In the genomic region with DNA sequence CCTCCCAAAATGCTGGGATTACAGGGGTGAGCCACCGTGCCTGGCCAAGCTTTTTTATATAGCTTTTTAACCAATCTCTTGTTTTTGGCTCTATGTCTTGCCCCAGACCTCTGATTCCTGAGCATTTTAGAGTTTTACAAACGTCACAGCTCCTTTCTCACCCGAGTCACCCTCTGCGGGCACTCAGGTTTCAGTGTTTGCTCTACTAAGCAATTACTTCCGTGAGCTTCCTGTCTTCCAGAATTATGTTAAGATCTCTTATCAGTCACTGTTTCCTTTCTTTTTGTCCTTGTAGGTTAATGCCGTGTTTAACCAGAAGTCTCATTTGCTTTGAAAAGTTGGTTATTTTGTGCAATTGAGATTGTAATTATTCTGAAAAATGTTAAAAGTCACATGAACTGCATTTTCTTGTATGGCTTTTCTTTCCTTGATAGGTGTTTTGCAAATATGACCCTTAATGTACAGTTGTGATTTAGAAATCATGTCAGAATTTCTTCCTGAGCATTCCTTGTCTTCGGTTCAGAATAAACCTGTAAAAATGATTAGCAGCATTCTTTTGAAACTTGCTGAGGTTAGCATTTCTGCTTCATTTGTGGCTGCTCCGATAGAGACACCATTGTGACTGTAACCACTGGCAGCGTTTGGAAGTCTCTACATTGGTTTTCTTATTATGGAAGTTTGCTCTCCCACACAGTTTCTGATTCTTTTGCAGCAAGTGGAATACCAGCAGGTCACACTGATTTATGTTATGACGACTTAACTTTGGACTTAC, we compare ENCODE assay signal across 12 cellular contexts. TPM values are rescaled to one million over a fixed set of nuclear protein-coding genes. Genes with fewer than 3 reads are reported as not detected.
DNase-seq lines count a peak whose midpoint lies in the region; ATAC-seq and TF ChIP-seq lines count a peak whose summit lies in the region.
"Had no signal": no experiment of that assay in that cellular context is flagged by ENCODE, and none has a peak within 500 bp of the region (broad histone marks: within the 10 kb centered on the region; RNA-seq: fewer than 3 reads in every experiment).

No MANE protein-coding gene starts in this region.

- peak overlapping the region; percentile 79 for H3K27ac Mint-ChIP-seq in activated CD4-positive, alpha-beta T cell treated with anti-CD3 and anti-CD28 coated beads, Interleukin-2, amount 10 ng/mL, durations not matched to agents 24 days and 14 days
- H3K27ac Mint-ChIP-seq in activated naive CD8-positive, alpha-beta T cell treated with anti-CD3 and anti-CD28 coated beads, Interleukin-2, amount 10 ng/mL, durations not matched to agents 7 days and 5 days = peak overlapping the region; percentile 86
- peak overlapping the region; percentile 34 for H3K27ac Mint-ChIP-seq in progenitor cell of endocrine pancreas

- H3K4me3 Mint-ChIP-seq in activated CD4-positive, alpha-beta T cell treated with anti-CD3 and anti-CD28 coated beads, Interleukin-2, amount 10 ng/mL, durations not matched to agents 24 days and 14 days = peak overlapping the region; percentile 57
- H3K4me3 Mint-ChIP-seq in activated naive CD8-positive, alpha-beta T cell treated with anti-CD3 and anti-CD28 coated beads, Interleukin-2, amount 10 ng/mL, durations not matched to agents 7 days and 5 days = peak overlapping the region; percentile 78
- no peak overlapping the region for H3K4me3 Mint-ChIP-seq in progenitor cell of endocrine pancreas (ENCODE audit: low read depth)

- H3K9me3 Mint-ChIP-seq in activated CD4-positive, alpha-beta T cell treated with anti-CD3 and anti-CD28 coated beads, Interleukin-2, amount 10 ng/mL, durations not matched to agents 24 days and 14 days = no peaks in the 10 kb centered on the region
- no peaks in the 10 kb centered on the region for H3K9me3 Mint-ChIP-seq in activated naive CD8-positive, alpha-beta T cell treated with anti-CD3 and anti-CD28 coated beads, Interleukin-2, amount 10 ng/mL, durations not matched to agents 7 days and 5 days
- no peaks in the 10 kb centered on the region for H3K9me3 Mint-ChIP-seq in progenitor cell of endocrine pancreas (ENCODE audit: low read depth)

- intact Hi-C loops in activated CD4-positive, alpha-beta T cell treated with anti-CD3 and anti-CD28 coated beads, Interleukin-2, amount 10 ng/mL, durations not matched to agents 24 days and 14 days (cut with micrococcal nuclease) = loop anchor here (1.0 to 2.0 kb wide), 2 partner anchors 11 to 35 kb away; partner anchors contain the start of gene SUPV3L1

- peaks cover 6% of the 10 kb centered on the region for H3K36me3 Mint-ChIP-seq in activated CD4-positive, alpha-beta T cell treated with anti-CD3 and anti-CD28 coated beads, Interleukin-2, amount 10 ng/mL, durations not matched to agents 24 days and 14 days (ENCODE audit: low read depth)
- peaks cover 3% of the 10 kb centered on the region for H3K36me3 Mint-ChIP-seq in activated naive CD8-positive, alpha-beta T cell treated with anti-CD3 and anti-CD28 coated beads, Interleukin-2, amount 10 ng/mL, durations not matched to agents 7 days and 5 days
- no peaks in the 10 kb centered on the region for H3K36me3 Mint-ChIP-seq in progenitor cell of endocrine pancreas (ENCODE audit: insufficient read depth)

- peak overlapping the region; percentile 65 for H3K4me2 ChIP-seq in Loucy (ENCODE audit: low read depth, low read length, poor library complexity, severe bottlenecking)

- H3K9ac ChIP-seq in Loucy (ENCODE audit: low read depth, low read length, poor library complexity, severe bottlenecking) = no peak overlapping the region

- no peaks in the 10 kb centered on the region for H3F3A ChIP-seq in Loucy (ENCODE audit: low read depth)

- H3K4me1 Mint-ChIP-seq in activated CD4-positive, alpha-beta T cell treated with anti-CD3 and anti-CD28 coated beads, Interleukin-2, amount 10 ng/mL, durations not matched to agents 24 days and 14 days = peaks cover 39% of the 10 kb centered on the region
- H3K4me1 Mint-ChIP-seq in activated naive CD8-positive, alpha-beta T cell treated with anti-CD3 and anti-CD28 coated beads, Interleukin-2, amount 10 ng/mL, durations not matched to agents 7 days and 5 days = peaks cover 31% of the 10 kb centered on the region
- H3K4me1 Mint-ChIP-seq in progenitor cell of endocrine pancreas (ENCODE audit: low read depth) = peaks cover 13% of the 10 kb centered on the region

- no peak overlapping the region for H2AFZ ChIP-seq in Loucy (ENCODE audit: low read length)

- no peaks in the 10 kb centered on the region for H3K79me2 ChIP-seq in Loucy (ENCODE audit: insufficient read depth, low read length)

- no peaks in the 10 kb centered on the region for H3K36me3 ChIP-seq in Loucy (ENCODE audit: insufficient read depth, low read length)

- H3K27me3 ChIP-seq in Loucy (ENCODE audit: insufficient read depth, low read length, poor library complexity, severe bottlenecking) = no peaks in the 10 kb centered on the region
- H3K27me3 ChIP-seq: body of pancreas had no signal

- no peaks in the 10 kb centered on the region for H3K9me2 ChIP-seq in Loucy (replicated peaks; ENCODE audit: low read depth, low read length)

- no peaks in the 10 kb centered on the region for H4K20me1 ChIP-seq in Loucy (ENCODE audit: insufficient read depth, low read length, poor library complexity, severe bottlenecking)

- H3K9me3 ChIP-seq in Loucy (ENCODE audit: insufficient read depth, low read depth, low read length) = no peaks in the 10 kb centered on the region
- H3K9me3 ChIP-seq: body of pancreas had no signal

- TF ChIP-seq CTCF in Loucy (conservative IDR thresholded peaks at IDR 0.05; ENCODE audit: low read length) = no peak
- TF ChIP-seq CTCF in progenitor cell of endocrine pancreas (IDR thresholded peaks at IDR 0.05; ENCODE audit: unreplicated experiment) = no peak

- H3K27me3 Mint-ChIP-seq in activated CD4-positive, alpha-beta T cell treated with anti-CD3 and anti-CD28 coated beads, Interleukin-2, amount 10 ng/mL, durations not matched to agents 24 days and 14 days = no peaks in the 10 kb centered on the region
- peaks cover 10% of the 10 kb centered on the region for H3K27me3 Mint-ChIP-seq in activated naive CD8-positive, alpha-beta T cell treated with anti-CD3 and anti-CD28 coated beads, Interleukin-2, amount 10 ng/mL, durations not matched to agents 7 days and 5 days
- H3K27me3 Mint-ChIP-seq in progenitor cell of endocrine pancreas = no peaks in the 10 kb centered on the region

- peak overlapping the region; percentile 47 for H3K4me3 ChIP-seq in Loucy (ENCODE audit: low read length, poor library complexity, severe bottlenecking)
- H3K4me3 ChIP-seq: body of pancreas had no signal

- POLR2A ChIA-PET in activated naive CD8-positive, alpha-beta T cell treated with anti-CD3 and anti-CD28 coated beads, Interleukin-2, amount 10 ng/mL, durations not matched to agents 7 days and 5 days (lab: Charles Lee) = interaction anchor here (0.6 to 2.7 kb wide), 5 partner anchors 10 to 208 kb away, joined by 3 to 22 read pairs (median 5); partner anchors contain the start of gene SUPV3L1

- no peaks in the 10 kb centered on the region for H3K4me1 ChIP-seq in Loucy (ENCODE audit: insufficient read depth, low read length, poor library complexity, severe bottlenecking)

- DNase-seq in activated CD4-positive, alpha-beta T cell treated with anti-CD3 and anti-CD28 coated beads, Interleukin-2, amount 10 ng/mL, durations not matched to agents 24 days and 14 days = peak; percentile 78
- DNase-seq in activated CD4-positive, alpha-beta T cell treated with anti-CD3 and anti-CD28 coated beads for 1 hour = no peak
- DNase-seq in activated naive CD8-positive, alpha-beta T cell treated with anti-CD3 and anti-CD28 coated beads, Interleukin-2, amount 10 ng/mL, durations not matched to agents 7 days and 5 days = no peak
- no peak for DNase-seq in progenitor cell of endocrine pancreas (ENCODE audit: low spot score, unreplicated experiment)
- DNase-seq in NCI-H1694 (lab: John Stamatoyannopoulos, UW) = no peak
- no peak for DNase-seq in C1 segment of cervical spinal cord (lab: John Stamatoyannopoulos, UW)
- DNase-seq: body of pancreas; SHP77 treated with DMSO at 0.1 percent for 48 hours; stimulated activated CD4-positive, alpha-beta T cell treated with anti-CD3 and anti-CD28 coated beads, Interleukin-12 subunit alpha, Interleukin-12 subunit beta, amount 100 ng/mL, for 4 hours had no signal

- peak; percentile 81 for ATAC-seq in activated naive CD8-positive, alpha-beta T cell treated with anti-CD3 and anti-CD28 coated beads, Interleukin-2, amount 10 ng/mL, durations not matched to agents 7 days and 5 days (ENCODE audit: low read depth)
- no peak for ATAC-seq in GM21360 (IDR thresholded peaks at IDR 0.05; ENCODE audit: unreplicated experiment)
- ATAC-seq: body of pancreas, esophagus mucosa had no signal

RNA-seq across cellular contexts. Expression of gene HKDC1, which starts 4.5 kb away (rescaled TPM):
- total RNA-seq in activated CD4-positive, alpha-beta T cell treated with anti-CD3 and anti-CD28 coated beads, Interleukin-2, amount 10 ng/mL, durations not matched to agents 24 days and 14 days = 0.07 and 0.09 TPM in 2 replicates
- 1 to 10 TPM in 1 of 2 experiments, under 1 TPM in 1; 0.68 to 1.1 TPM for total RNA-seq in activated naive CD8-positive, alpha-beta T cell treated with anti-CD3 and anti-CD28 coated beads, Interleukin-2, amount 10 ng/mL, durations not matched to agents 7 days and 5 days
- 4.1 and 6.2 TPM in 2 replicates for total RNA-seq in progenitor cell of endocrine pancreas

RNA-seq across cellular contexts. Expression of gene SUPV3L1, which starts 35.6 kb away (rescaled TPM):
- total RNA-seq in activated CD4-positive, alpha-beta T cell treated with anti-CD3 and anti-CD28 coated beads, Interleukin-2, amount 10 ng/mL, durations not matched to agents 24 days and 14 days = 58.3 and 63.9 TPM in 2 replicates
- 10 to 100 TPM; 35.6 to 38.3 TPM for total RNA-seq in activated naive CD8-positive, alpha-beta T cell treated with anti-CD3 and anti-CD28 coated beads, Interleukin-2, amount 10 ng/mL, durations not matched to agents 7 days and 5 days
- 35.9 and 36.6 TPM in 2 replicates for total RNA-seq in progenitor cell of endocrine pancreas

Comparison
In these comparisons a context has a peak if more than half of its experiments do, and no peak if none do; other contexts are left out.
1. H3K27ac Mint-ChIP-seq: peak in every context shown above with its lines; median percentile 86 in activated naive CD8-positive, alpha-beta T cell treated with anti-CD3 and anti-CD28 coated beads, Interleukin-2, amount 10 ng/mL, durations not matched to agents 7 days and 5 days; 79 in activated CD4-positive, alpha-beta T cell treated with anti-CD3 and anti-CD28 coated beads, Interleukin-2, amount 10 ng/mL, durations not matched to agents 24 days and 14 days; 34 in progenitor cell of endocrine pancreas.